ENCODE assay signal across 13 cellular contexts in the genomic region with DNA sequence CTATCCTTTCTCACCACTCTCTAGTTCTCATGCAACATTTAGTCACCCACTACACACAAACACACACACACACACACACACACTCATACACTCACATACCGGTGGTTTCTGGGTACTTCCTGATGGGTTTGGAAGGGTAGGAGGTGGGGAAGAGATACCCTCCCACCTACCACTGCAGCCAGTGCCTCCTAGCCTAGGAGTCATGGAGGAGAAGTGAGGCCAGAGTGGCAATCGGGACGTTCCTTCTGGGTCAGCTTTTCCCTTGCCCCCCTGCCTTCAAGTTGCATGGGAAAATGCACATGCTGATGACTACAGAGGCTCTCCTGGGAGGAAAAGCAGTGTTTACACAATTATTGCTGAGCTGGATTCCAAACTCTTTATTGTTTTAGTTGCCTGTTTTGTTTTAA.
DNase-seq lines count a peak whose midpoint lies in the region; TF ChIP-seq lines count a peak whose summit lies in the region.
"Had no signal": no experiment of that assay in that cellular context is flagged by ENCODE, and none has a peak within 500 bp of the region (broad histone marks: within the 10 kb centered on the region; RNA-seq: fewer than 3 reads in every experiment).

No MANE protein-coding gene starts in this region.

- no peak overlapping the region for H3K9ac ChIP-seq in subcutaneous abdominal adipose tissue (ENCODE audit: low read length in 5 of 5)
- H3K9ac ChIP-seq: SK-N-SH had no signal

- H3K27me3 ChIP-seq in subcutaneous abdominal adipose tissue (ENCODE audit: control insufficient read depth in 5 of 5, insufficient read depth in 4 of 5, low read length in 5 of 5) = no peaks in the 10 kb centered on the region

- H3K36me3 ChIP-seq in subcutaneous abdominal adipose tissue (ENCODE audit: control insufficient read depth in 5 of 5, insufficient read depth in 5 of 5, low read length in 5 of 5) = no peaks in the 10 kb centered on the region

- peak; percentile 2 for DNase-seq in HS-5 (ENCODE audit: low read depth)
- peak; percentile 73 to 89 for DNase-seq in cardiac fibroblast (ENCODE audit: low read depth in 2 of 2)
- peak; percentile 47 for DNase-seq in kidney glomerular epithelial cell (lab: John Stamatoyannopoulos, UW)
- DNase-seq in inferior parietal cortex (ENCODE audit: extremely low spot score) = no peak
- DNase-seq in HuH-7.5 (ENCODE audit: low spot score) = no peak
- no peak for DNase-seq in T-helper 9 cell
- DNase-seq: activated CD4-positive, alpha-beta memory T cell treated with anti-CD3 and anti-CD28 coated beads for 36 hours; activated naive CD8-positive, alpha-beta T cell treated with anti-CD3 and anti-CD28 coated beads, Interleukin-2, amount 10 ng/mL, durations not matched to agents 7 days and 5 days; DND-41; NCI-H510A treated with DMSO at 0.1 percent for 48 hours; SK-N-SH; stimulated activated CD4-positive, alpha-beta T cell treated with anti-CD3 and anti-CD28 coated beads, Interleukin-12 subunit alpha, Interleukin-12 subunit beta, amount 100 ng/mL, for 4 hours had no signal

- H3K4me1 ChIP-seq in subcutaneous abdominal adipose tissue (ENCODE audit: control insufficient read depth in 5 of 5, insufficient read depth in 5 of 5, low read length in 5 of 5) = peaks cover 8 to 19% (median 10%) of the 10 kb centered on the region in 5 donors

- TF ChIP-seq CTCF in cardiac fibroblast (IDR thresholded peaks at IDR 0.05; ENCODE audit: low read depth, low read length) = no peak

- H3K4me3 ChIP-seq in cardiac fibroblast (replicated peaks in 1 of 2; ENCODE audit: low read depth in 2 of 2, low read length in 2 of 2) (no peak overlapping the region), subcutaneous abdominal adipose tissue (ENCODE audit: low read depth in 1 of 5, low read length in 5 of 5) (peak overlapping the region in 4 of 5 donors; percentile 1 to 53 (median 16))

- H3K9me3 ChIP-seq in subcutaneous abdominal adipose tissue (ENCODE audit: control insufficient read depth in 5 of 5, low read length in 5 of 5) = no peaks in the 10 kb centered on the region
- H3K9me3 ChIP-seq: SK-N-SH had no signal

- no peak overlapping the region for H3K27ac ChIP-seq in subcutaneous abdominal adipose tissue (ENCODE audit: low read depth, low read length)

Comparison
In these comparisons a context has a peak if more than half of its experiments do, and no peak if none do; other contexts are left out.
1. DNase-seq: peak in HS-5 (single experiment), cardiac fibroblast (2 of 2) and kidney glomerular epithelial cell (single experiment); none in inferior parietal cortex (single experiment), HuH-7.5 (single experiment) and T-helper 9 cell (single experiment).
2. H3K4me3 ChIP-seq: peak in subcutaneous abdominal adipose tissue (4 of 5); none in cardiac fibroblast (0 of 2).